In genomic region chr12:115767921-115768320, GRCh38 we compare ENCODE assay signal across 27 cellular contexts.
"Had no signal": no experiment of that assay in that cellular context is flagged by ENCODE, and none has a peak within 500 bp of the region (broad histone marks: within the 10 kb centered on the region; RNA-seq: fewer than 3 reads in every experiment).

No MANE protein-coding gene starts in this region.

- FAIRE-seq: urothelium cell line had no signal

- DNase-seq: stimulated activated CD4-positive, alpha-beta T cell treated with anti-CD3 and anti-CD28 coated beads, Interleukin-2, amount 100 ng/mL, for 48 hours; stimulated activated CD4-positive, alpha-beta T cell treated with anti-CD3 and anti-CD28 coated beads, Interleukin-4, amount 100 ng/mL, for 1 hour; stimulated activated CD4-positive, alpha-beta T cell treated with anti-CD3 and anti-CD28 coated beads, Interleukin-4, amount 100 ng/mL, for 24 hours; stimulated activated CD4-positive, alpha-beta T cell treated with anti-CD3 and anti-CD28 coated beads, Interleukin-4, amount 100 ng/mL, for 4 hours; stimulated activated CD8-positive, alpha-beta memory T cell treated with anti-CD3 and anti-CD28 coated beads, Interleukin-4, amount 100 ng/mL, for 48 hours; stimulated activated naive B cell treated with anti-CD40 and anti-IgM and Interleukin-4, amounts not matched to agents 10 μg/mL and 1 μg/mL and 100 μg/mL, for 72 hours; stimulated activated naive CD4-positive, alpha-beta T cell; stimulated activated naive CD4-positive, alpha-beta T cell treated with Interleukin-2 at 50 U/mL for 16 hours; stimulated activated naive CD8-positive, alpha-beta T cell treated with anti-CD3 and anti-CD28 coated beads, Interleukin-15, amount 100 ng/mL, for 72 hours; stimulated activated naive CD8-positive, alpha-beta T cell treated with anti-CD3 and anti-CD28 coated beads, Interleukin-15, Interleukin-2, amounts not matched to agents 100 U/mL and 50 U/mL, for 24 hours; stomach; substantia nigra; testis; thyroid gland; tibial artery; transverse colon; trophoblast cell; upper lobe of left lung; upper lobe of right lung; uterus had no signal

- H3K4me3 ChIP-seq: stomach, suprapubic skin, testis, thoracic aorta, thyroid gland, tibial artery, tibial nerve, transverse colon, upper lobe of left lung, upper lobe of right lung, uterus, vagina had no signal

- H3K27ac ChIP-seq: stomach, suprapubic skin, testis, thoracic aorta, thyroid gland, tibial artery, tibial nerve, transverse colon, upper lobe of left lung, upper lobe of right lung, uterus, vagina had no signal

- ATAC-seq: stimulated activated effector memory CD8-positive, alpha-beta T cell treated with anti-CD3 and anti-CD28 coated beads, Interleukin-12 subunit alpha, Interleukin-12 subunit beta, amount 100 ng/mL, for 72 hours; stimulated activated memory B cell treated with anti-CD40 and anti-IgM and Interleukin-4, amounts not matched to agents 10 μg/mL and 1 μg/mL and 100 μg/mL, for 72 hours; stimulated activated naive B cell treated with anti-CD40 and anti-IgM and Interleukin-4, amounts not matched to agents 10 μg/mL and 1 μg/mL and 100 μg/mL, for 72 hours; stimulated activated naive CD8-positive, alpha-beta T cell treated with anti-CD3 and anti-CD28 coated beads, Interleukin-15, amount 100 ng/mL, for 72 hours; stimulated activated naive CD8-positive, alpha-beta T cell treated with anti-CD3 and anti-CD28 coated beads, Interleukin-15, Interleukin-2, amounts not matched to agents 100 U/mL and 50 U/mL, for 24 hours; upper lobe of right lung had no signal

- H3K4me1 ChIP-seq: stomach, suprapubic skin, testis, tibial artery, transverse colon, upper lobe of left lung, upper lobe of right lung, uterus had no signal

- H3K9me3 ChIP-seq: stomach, suprapubic skin, testis, thoracic aorta, thyroid gland, tibial artery, transverse colon, upper lobe of left lung, upper lobe of right lung, uterus, vagina had no signal

- H3K36me3 ChIP-seq: stomach, suprapubic skin, thoracic aorta, thyroid gland, tibial artery, tibial nerve, transverse colon, upper lobe of left lung, upper lobe of right lung, uterus, vagina had no signal

- H3K27me3 ChIP-seq: testis, thyroid gland, tibial nerve, transverse colon, upper lobe of left lung, upper lobe of right lung, uterus, vagina had no signal
